8 cellular contexts compared by ENCODE assay signal in genomic region chr7:30088362-30088761, GRCh38.
"Had no signal": no experiment of that assay in that cellular context is flagged by ENCODE, and none has a peak within 500 bp of the region (broad histone marks: within the 10 kb centered on the region; RNA-seq: fewer than 3 reads in every experiment).

No MANE protein-coding gene starts in this region.

- ATAC-seq: GM12878 had no signal

- DNase-seq: GDM1, GF-D8 had no signal

- H3K4me3 ChIP-seq: GM12878 had no signal

- FAIRE-seq: G401.6, GM12878, GM12891, GM12892, GM18507, GM19239 had no signal
